11 cellular contexts compared by ENCODE assay signal in the genomic region with DNA sequence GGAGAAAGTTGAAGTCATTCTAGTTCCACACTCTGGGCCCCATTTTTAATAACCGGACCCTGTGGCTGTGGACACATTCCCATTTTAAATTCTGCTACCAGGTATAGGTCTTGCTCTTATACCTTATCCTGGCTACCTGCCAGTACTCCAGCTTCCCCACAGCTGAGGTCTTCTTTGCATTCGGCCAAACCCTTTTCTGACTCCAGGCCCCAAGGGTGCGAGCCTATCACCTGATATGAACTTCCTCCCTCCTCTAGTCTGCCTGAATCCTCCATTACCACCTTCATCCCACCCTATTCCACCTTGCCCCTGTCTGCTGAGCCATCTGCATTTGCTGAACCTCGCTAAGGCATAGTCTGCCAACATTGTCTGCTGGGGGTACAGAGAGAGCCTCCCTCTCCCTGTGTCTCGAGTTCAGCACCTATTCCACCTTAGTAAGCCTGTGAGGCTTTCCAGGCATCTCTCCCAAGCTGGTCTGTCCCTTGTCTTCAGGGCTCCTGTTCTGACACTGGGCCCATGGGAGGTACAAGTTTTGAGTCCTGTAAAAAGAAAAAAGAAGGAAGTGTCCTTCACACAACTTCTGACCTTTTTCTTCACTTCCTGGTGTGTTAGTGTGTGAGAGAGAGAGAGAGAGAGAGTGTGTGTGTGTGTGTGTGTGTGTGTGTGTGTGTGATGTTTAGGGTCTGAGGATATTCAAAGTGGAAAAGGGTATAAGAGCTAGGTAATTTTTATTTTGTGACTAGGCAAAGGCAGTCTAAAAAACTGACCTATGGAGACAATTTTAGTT. TPM values are rescaled to one million over a fixed set of nuclear protein-coding genes. Genes with fewer than 3 reads are reported as not detected.
DNase-seq lines count a peak whose midpoint lies in the region; ATAC-seq, FAIRE-seq and TF ChIP-seq lines count a peak whose summit lies in the region.
"Had no signal": no experiment of that assay in that cellular context is flagged by ENCODE, and none has a peak within 500 bp of the region (broad histone marks: within the 10 kb centered on the region; RNA-seq: fewer than 3 reads in every experiment).

No MANE protein-coding gene starts in this region.

- H3K9ac ChIP-seq in mesendoderm (ENCODE audit: low read length): no peak overlapping the region

- H3K4me2 ChIP-seq in A549 (peak overlapping the region; percentile 44), mesendoderm (ENCODE audit: low read length) (no peak overlapping the region)

- H3K27ac Mint-ChIP-seq in activated B cell treated with CpG ODN at 0.5 μM for 24 hours: peak overlapping the region; percentile 71
- H3K27ac Mint-ChIP-seq in WTC11: no peak overlapping the region

- TF ChIP-seq RAD21 in A549 (conservative IDR thresholded peaks at IDR 0.05 in 1 of 2, IDR thresholded peaks at IDR 0.05 in 1 of 2): no peak

- H3K36me3 ChIP-seq in HEK293 (ENCODE audit: control insufficient read depth in 2 of 2, insufficient read depth in 1 of 2, low read length in 2 of 2) (no peaks in the 10 kb centered on the region; a peak in 1 of 3 replicates), mesendoderm (ENCODE audit: control insufficient read depth, insufficient read depth, low read length) (no peaks in the 10 kb centered on the region)

- CTCF ChIA-PET in A549 (lab: Yijun Ruan, JAX) (interaction anchor here (0.5 to 2.4 kb wide), 7 partner anchors 9 to 180 kb away, joined by 3 to 10 read pairs (median 4); no protein-coding TSS in a partner anchor), HEK293 (lab: Yijun Ruan, JAX) (interaction anchor here (0.5 to 1.6 kb wide), 4 partner anchors 8 to 396 kb away, joined by 3 to 5 read pairs (median 4); no protein-coding TSS in a partner anchor), activated B cell treated with CpG ODN at 0.5 μM for 24 hours (lab: Charles Lee) (no interaction called here), WTC11 (lab: Charles Lee) (no interaction called here)

- H3K4me3 ChIP-seq in A549 (no peak overlapping the region), HEK293 (ENCODE audit: low read depth, low read length) (no peak overlapping the region), mesendoderm (ENCODE audit: low read length) (no peak overlapping the region)

- no peak overlapping the region for H3K4ac ChIP-seq in mesendoderm (ENCODE audit: low read depth, low read length)

- no peaks in the 10 kb centered on the region for H3K79me2 ChIP-seq in mesendoderm (ENCODE audit: control insufficient read depth, insufficient read depth, low read length)

- H3K79me1 ChIP-seq in mesendoderm (ENCODE audit: low read length): peaks cover 3% of the 10 kb centered on the region

- peak overlapping the region; percentile 25 for H2BK5ac ChIP-seq in mesendoderm (ENCODE audit: low read length)

- no peak for TF ChIP-seq EP300 in A549 (IDR thresholded peaks at IDR 0.05)

- no peak overlapping the region for H3K23ac ChIP-seq in mesendoderm (ENCODE audit: low read length)

- no peaks in the 10 kb centered on the region for H3K27me3 Mint-ChIP-seq in activated B cell treated with CpG ODN at 0.5 μM for 24 hours
- H3K27me3 Mint-ChIP-seq in WTC11 (ENCODE audit: low read depth): no peaks in the 10 kb centered on the region

- no peak overlapping the region for H4K5ac ChIP-seq in mesendoderm (ENCODE audit: low read length)

- no peak for DNase-seq in A549 (ENCODE audit: low read depth in 1 of 2, low spot score in 1 of 2)
- no peak for DNase-seq in activated B cell treated with CpG ODN at 0.5 μM for 24 hours
- peak; percentile 33 for DNase-seq in mesendoderm
- DNase-seq in WTC11 (ENCODE audit: low spot score): no peak
- DNase-seq in NCI-H2196 (lab: John Stamatoyannopoulos, UW; ENCODE audit: unreplicated experiment): no peak
- DNase-seq: activated T-cell treated with anti-CD3 and anti-CD28 coated beads, Interleukin-2, amount 50 U/mL, for 48 hours had no signal

- intact Hi-C loops in activated B cell treated with CpG ODN at 0.5 μM for 24 hours (cut with micrococcal nuclease): no loop called here

- H3K4me1 Mint-ChIP-seq in activated B cell treated with CpG ODN at 0.5 μM for 24 hours (peaks cover 56% of the 10 kb centered on the region), WTC11 (peaks cover 7% of the 10 kb centered on the region)

- no peaks in the 10 kb centered on the region for H3K27me3 ChIP-seq in mesendoderm (ENCODE audit: insufficient read depth, low read length, poor library complexity)

- 79% methylated on average over 5 of the region's 5 CpGs for WGBS in A549 (ENCODE audit: missing lambda C conversion rate)
- no CpG with 5 or more reads among the region's 5 CpGs for WGBS in mesendoderm (ENCODE audit: extremely low coverage, insufficient coverage, low lambda C conversion rate)

- ATAC-seq in A549 (peak in 1 of 2 experiments; percentile 26; a peak in 3 of 6 replicates), activated B cell treated with CpG ODN at 0.5 μM for 24 hours (ENCODE audit: low read depth) (no peak), GM18870 (IDR thresholded peaks at IDR 0.05; ENCODE audit: unreplicated experiment) (no peak), HG02840 (IDR thresholded peaks at IDR 0.05; ENCODE audit: low FRiP score, unreplicated experiment) (no peak), WTC11 (no peak)

- H2BK120ac ChIP-seq in mesendoderm (ENCODE audit: low read depth, low read length): no peak overlapping the region

- no peak for FAIRE-seq in A549 (lab: Jason Lieb, UNC)
- FAIRE-seq: bronchial epithelial cell had no signal

- no peak overlapping the region for H3K4me3 Mint-ChIP-seq in activated B cell treated with CpG ODN at 0.5 μM for 24 hours
- H3K4me3 Mint-ChIP-seq in WTC11: no peak overlapping the region

- H3K18ac ChIP-seq in mesendoderm (ENCODE audit: low read length): no peak overlapping the region

- no peaks in the 10 kb centered on the region for H3K36me3 Mint-ChIP-seq in activated B cell treated with CpG ODN at 0.5 μM for 24 hours (ENCODE audit: low read depth)
- H3K36me3 Mint-ChIP-seq in WTC11: no peaks in the 10 kb centered on the region

- peak overlapping the region; percentile 6 for H3K56ac ChIP-seq in mesendoderm (ENCODE audit: low read length)

- H3K9me3 Mint-ChIP-seq in activated B cell treated with CpG ODN at 0.5 μM for 24 hours (no peaks in the 10 kb centered on the region), WTC11 (no peaks in the 10 kb centered on the region)

- H4K8ac ChIP-seq in mesendoderm (ENCODE audit: low read depth, low read length): no peak overlapping the region

- TF ChIP-seq CTCF in A549 (IDR thresholded peaks at IDR 0.05): no peak
- no peak for TF ChIP-seq CTCF in HEK293 (tag by site-specific recombination; IDR thresholded peaks at IDR 0.05)
- no peak for TF ChIP-seq CTCF in activated B cell treated with CpG ODN at 0.5 μM for 24 hours (IDR thresholded peaks at IDR 0.05)
- no peak for TF ChIP-seq CTCF in WTC11 (IDR thresholded peaks at IDR 0.05)

- no peak overlapping the region for H2BK15ac ChIP-seq in mesendoderm (replicated peaks; ENCODE audit: low read depth)

- H3K27ac ChIP-seq in A549 (peak overlapping the region; percentile 19 to 58; a peak in 5 of 6 replicates), HEK293 (ENCODE audit: extremely low read depth, low read depth, low read length) (peak overlapping the region; percentile 20; the same call in 1 of the 2 replicates), mesendoderm (ENCODE audit: low read depth, low read length) (no peak overlapping the region)
- H3K27ac ChIP-seq: C4-2B had no signal

- H3K9me3 ChIP-seq in A549: no peaks in the 10 kb centered on the region
- no peaks in the 10 kb centered on the region for H3K9me3 ChIP-seq in HEK293 (ENCODE audit: control insufficient read depth, insufficient read depth, low read depth, low read length)

- POLR2A ChIA-PET in A549 (lab: Yijun Ruan, JAX): interaction anchor here (1.1 kb wide), 1 partner anchor 39 kb away, joined by 4 read pairs; no protein-coding TSS in a partner anchor
- POLR2A ChIA-PET in HEK293 (lab: Yijun Ruan, JAX): no interaction called here
- POLR2A ChIA-PET in activated B cell treated with CpG ODN at 0.5 μM for 24 hours (lab: Charles Lee): interaction anchor here (0.6 to 1.8 kb wide), 3 partner anchors 21 to 407 kb away, joined by 3 to 4 read pairs (median 3); no protein-coding TSS in a partner anchor
- POLR2A ChIA-PET in WTC11 (lab: Charles Lee): interaction anchor here (0.6 kb wide), 2 partner anchors 71 to 468 kb away, joined by 3 to 4 read pairs; no protein-coding TSS in a partner anchor

- TF ChIP-seq POLR2A in A549 (IDR thresholded peaks at IDR 0.05; ENCODE audit: low read length): no peak

- H3K4me1 ChIP-seq in A549: peaks cover 69% of the 10 kb centered on the region
- H3K4me1 ChIP-seq in HEK293 (ENCODE audit: control insufficient read depth, insufficient read depth, low read length): peaks cover 41% of the 10 kb centered on the region
- peaks cover 5% of the 10 kb centered on the region for H3K4me1 ChIP-seq in mesendoderm (ENCODE audit: control insufficient read depth, low read depth, low read length)

- no peak overlapping the region for H2AK5ac ChIP-seq in mesendoderm (ENCODE audit: low read length)

TF ChIP-seq in A549, 52 proteins besides CTCF, POLR2A, EP300 and RAD21 (continues in another document):
- TF ChIP-seq PHF8 (IDR thresholded peaks at IDR 0.05; ENCODE audit: borderline replicate concordance, low read depth): no peak

TF ChIP-seq in HEK293, 187 proteins besides CTCF, POLR2A, EP300 and RAD21 (continues in another document):
- TF ChIP-seq ZNF16 (tag by site-specific recombination; IDR thresholded peaks at IDR 0.05; ENCODE audit: low read depth) (no peak), ZBTB17 (tag by site-specific recombination; IDR thresholded peaks at IDR 0.05) (peak; percentile 84)

TF ChIP-seq in WTC11, 78 proteins besides CTCF, POLR2A, EP300 and RAD21 (continues in another document):
- no peak for TF ChIP-seq HMGA2 (CRISPR knock-in tag; IDR thresholded peaks at IDR 0.05)
- no peak for TF ChIP-seq GTF2I (CRISPR knock-in tag; conservative IDR thresholded peaks at IDR 0.05)
- no peak for TF ChIP-seq SOX15 (CRISPR knock-in tag; IDR thresholded peaks at IDR 0.05)
- TF ChIP-seq, protein P1, sequence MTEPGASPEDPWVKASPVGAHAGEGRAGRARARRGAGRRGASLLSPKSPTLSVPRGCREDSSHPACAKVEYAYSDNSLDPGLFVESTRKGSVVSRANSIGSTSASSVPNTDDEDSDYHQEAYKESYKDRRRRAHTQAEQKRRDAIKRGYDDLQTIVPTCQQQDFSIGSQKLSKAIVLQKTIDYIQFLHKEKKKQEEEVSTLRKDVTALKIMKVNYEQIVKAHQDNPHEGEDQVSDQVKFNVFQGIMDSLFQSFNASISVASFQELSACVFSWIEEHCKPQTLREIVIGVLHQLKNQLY (CRISPR knock-in tag; IDR thresholded peaks at IDR 0.05): no peak
- TF ChIP-seq MYBL2 (CRISPR knock-in tag; IDR thresholded peaks at IDR 0.05): no peak
- no peak for TF ChIP-seq ETV6 (CRISPR knock-in tag; IDR thresholded peaks at IDR 0.05)

RNA-seq across cellular contexts. Expression of gene PDE8A, which starts 27.0 kb away (rescaled TPM):
- polyA plus RNA-seq in A549 (2011; rRNA removed) (171 and 204 TPM in 2 replicates), A549 (2017; fragmentation: RNase III; extraction: RNeasy Plus Mini Kit Qiagen cat#74134 plus additional on column Dnase treatment) (44.4 to 45.3 TPM (median 45.0 TPM) in 3 replicates)
- polyA plus RNA-seq in A549 (2012; cell fraction: cytosol; rRNA removed): 43.7 and 46.8 TPM in 2 replicates
- 57.8 and 99.2 TPM in 2 replicates for polyA plus RNA-seq in A549 (2012; cell fraction: nucleus; rRNA removed)
- 104 and 125 TPM in 2 replicates for polyA minus RNA-seq in A549 (2011; rRNA and poly(A)+ RNA removed)
- total RNA-seq in activated B cell treated with CpG ODN at 0.5 μM for 24 hours (25.1 and 32.3 TPM in 2 replicates), WTC11 (2021) (10.2 to 13.9 TPM (median 12.7 TPM) in 3 replicates)
- polyA plus RNA-seq in mesendoderm (2013, experiment 1 of 2): 2.6 TPM
- 2.6 TPM for polyA plus RNA-seq in mesendoderm (2013, experiment 2 of 2)

Comparison
In these comparisons a context has a peak if more than half of its experiments do, and no peak if none do; other contexts are left out.
1. CTCF ChIA-PET loops: an anchor here in A549 (0.5 to 2.4 kb wide) and HEK293 (0.5 to 1.6 kb wide); none called in activated B cell treated with CpG ODN at 0.5 μM for 24 hours and WTC11.